In genomic region chr1:101081496-101082282, GRCh38 we compare ENCODE assay signal across 9 cellular contexts. TPM values are rescaled to one million over a fixed set of nuclear protein-coding genes. Genes with fewer than 3 reads are reported as not detected.
DNase-seq lines count a peak whose midpoint lies in the region; ATAC-seq and TF ChIP-seq lines count a peak whose summit lies in the region.
"Had no signal": no experiment of that assay in that cellular context is flagged by ENCODE, and none has a peak within 500 bp of the region (broad histone marks: within the 10 kb centered on the region; RNA-seq: fewer than 3 reads in every experiment).

No MANE protein-coding gene starts in this region.

- peaks cover 40% of the 10 kb centered on the region for H3K9me3 Mint-ChIP-seq in T-helper 2 cell treated with Interferon-gamma antibody and Interleukin-4, amounts not matched to agents 5 μg/mL and 100 μg/mL, for 36 hours
- no peaks in the 10 kb centered on the region for H3K9me3 Mint-ChIP-seq in chondrocyte (ENCODE audit: low read depth)

- intact Hi-C loops in Right ventricle myocardium superior (cut with DNase I) (no loop called here), heart right ventricle (cut with DNase I) (no loop called here)

- H3K9me3 ChIP-seq in heart right ventricle: no peaks in the 10 kb centered on the region

- peak overlapping the region; percentile 57 for H3K4me3 Mint-ChIP-seq in T-helper 2 cell treated with Interferon-gamma antibody and Interleukin-4, amounts not matched to agents 5 μg/mL and 100 μg/mL, for 36 hours
- no peak overlapping the region for H3K4me3 Mint-ChIP-seq in chondrocyte (ENCODE audit: unreplicated experiment)

- H3K4me1 Mint-ChIP-seq in T-helper 2 cell treated with Interferon-gamma antibody and Interleukin-4, amounts not matched to agents 5 μg/mL and 100 μg/mL, for 36 hours (ENCODE audit: low read depth): peaks cover 68% of the 10 kb centered on the region
- H3K4me1 Mint-ChIP-seq in chondrocyte (ENCODE audit: low read depth): peaks cover 11% of the 10 kb centered on the region

- no peaks in the 10 kb centered on the region for H3K27me3 Mint-ChIP-seq in T-helper 2 cell treated with Interferon-gamma antibody and Interleukin-4, amounts not matched to agents 5 μg/mL and 100 μg/mL, for 36 hours (ENCODE audit: low read depth)
- no peaks in the 10 kb centered on the region for H3K27me3 Mint-ChIP-seq in chondrocyte (ENCODE audit: low read depth)

- H3K27ac Mint-ChIP-seq in T-helper 2 cell treated with Interferon-gamma antibody and Interleukin-4, amounts not matched to agents 5 μg/mL and 100 μg/mL, for 36 hours: peak overlapping the region; percentile 94
- H3K27ac Mint-ChIP-seq in chondrocyte (ENCODE audit: unreplicated experiment): peak overlapping the region; percentile 54

- H3K36me3 Mint-ChIP-seq in T-helper 2 cell treated with Interferon-gamma antibody and Interleukin-4, amounts not matched to agents 5 μg/mL and 100 μg/mL, for 36 hours (ENCODE audit: low read depth): peaks cover 77% of the 10 kb centered on the region
- H3K36me3 Mint-ChIP-seq in chondrocyte (ENCODE audit: low read depth): peaks cover 6% of the 10 kb centered on the region

- H3K4me1 ChIP-seq in heart right ventricle: no peaks in the 10 kb centered on the region

- 92 to 93% methylated on average over 8 of the region's 8 CpGs for WGBS in heart right ventricle, 2 donors

- ATAC-seq in Right ventricle myocardium superior (ENCODE audit: poor library complexity) (no peak), heart right ventricle (no peak), GM21717 (IDR thresholded peaks at IDR 0.05; ENCODE audit: unreplicated experiment) (no peak)

- TF ChIP-seq CTCF in heart right ventricle (IDR thresholded peaks at IDR 0.05): no peak
- no peak for TF ChIP-seq CTCF in chondrocyte (IDR thresholded peaks at IDR 0.05)

- H3K27me3 ChIP-seq in heart right ventricle: no peaks in the 10 kb centered on the region

- H3K27ac ChIP-seq in heart right ventricle (no peak overlapping the region), temporal lobe (ENCODE audit: low read depth, low read length) (peak overlapping the region; percentile 51)
- H3K27ac ChIP-seq: epithelial cell of prostate had no signal

- peaks cover 0 to 12% (median 0%) of the 10 kb centered on the region in 9 donors for H3K36me3 ChIP-seq in heart right ventricle

- H3K4me3 ChIP-seq in heart right ventricle: no peak overlapping the region

- DNase-seq in Right ventricle myocardium superior (peak; percentile 33), heart right ventricle (no peak), chondrocyte (ENCODE audit: low spot score) (no peak), DMS79 treated with DMSO at 0.1 percent for 48 hours (lab: John Stamatoyannopoulos, UW) (no peak), NOMO-1 treated with dmso at 0.1 percent for 144 hours (lab: John Stamatoyannopoulos, UW; ENCODE audit: unreplicated experiment) (no peak)
- DNase-seq in T-helper 2 cell treated with Interferon-gamma antibody and Interleukin-4, amounts not matched to agents 5 μg/mL and 100 μg/mL, for 36 hours (ENCODE audit: low spot score): peak; percentile 52

RNA-seq across cellular contexts. Expression of gene DPH5, which starts 56.1 kb away (rescaled TPM):
- total RNA-seq in Right ventricle myocardium superior (37.2 TPM), heart right ventricle (10 to 100 TPM; 30.6 to 44.3 (median 36.0) TPM), chondrocyte (30.0 to 36.7 TPM (median 30.5 TPM) in 3 replicates), temporal lobe (19.4 TPM)
- 10 to 100 TPM; 26.3 to 29.0 TPM for polyA plus RNA-seq in heart right ventricle

Comparison
In these comparisons a context has a peak if more than half of its experiments do, and no peak if none do; other contexts are left out.
1. DNase-seq: peak in Right ventricle myocardium superior (single experiment) and T-helper 2 cell treated with Interferon-gamma antibody and Interleukin-4, amounts not matched to agents 5 μg/mL and 100 μg/mL, for 36 hours (single experiment); none in heart right ventricle (0 of 2), chondrocyte (single experiment), DMS79 treated with DMSO at 0.1 percent for 48 hours (single experiment) and NOMO-1 treated with dmso at 0.1 percent for 144 hours (single experiment).